ENCODE assay signal across 12 cellular contexts in genomic region chr14:100617715-100618693, GRCh38. TPM values are rescaled to one million over a fixed set of nuclear protein-coding genes. Genes with fewer than 3 reads are reported as not detected.
A peak's percentile ranks its signal among the peaks of the same experiment; 100 is the strongest.
DNase-seq lines count a peak whose midpoint lies in the region; ATAC-seq, FAIRE-seq and TF ChIP-seq lines count a peak whose summit lies in the region.
"Had no signal": no experiment of that assay in that cellular context is flagged by ENCODE, and none has a peak within 500 bp of the region (broad histone marks: within the 10 kb centered on the region; RNA-seq: fewer than 3 reads in every experiment).

No MANE protein-coding gene starts in this region.

- peak; percentile 14 for DNase-seq in SIG-M5 treated with dmso at 0.1 percent for 504 hours (lab: John Stamatoyannopoulos, UW; ENCODE audit: unreplicated experiment)
- no peak for DNase-seq in SIG-M5 (lab: John Stamatoyannopoulos, UW)
- peak in 44 of 51 donors; percentile 12 to 85 (median 62) for DNase-seq in hypothalamus (lab: John Stamatoyannopoulos, UW)
- peak in 43 of 49 donors; percentile 29 to 83 (median 63) for DNase-seq in substantia nigra (lab: John Stamatoyannopoulos, UW)
- no peak for DNase-seq in AG08395 (ENCODE audit: low spot score)
- DNase-seq in urothelium cell line (ENCODE audit: low spot score), result no peak
- DNase-seq: 8988T, erythroblast, PC-3 had no signal

- no peak for TF ChIP-seq CTCF in gastroesophageal sphincter (IDR thresholded peaks at IDR 0.05)

- TF ChIP-seq POLR2A in gastroesophageal sphincter (IDR thresholded peaks at IDR 0.05), result no peak

- no peak for FAIRE-seq in urothelium cell line (lab: Jason Lieb, UNC)

- no peak for TF ChIP-seq EP300 in gastroesophageal sphincter (IDR thresholded peaks at IDR 0.05)

- no peaks in the 10 kb centered on the region for H3K36me3 ChIP-seq in gastroesophageal sphincter
- H3K36me3 ChIP-seq: HAP-1 had no signal

- WGBS in gastroesophageal sphincter (ENCODE audit: low coverage in 1 of 2), 2 donors, result 52 to 66% methylated on average over 9 to 10 of the region's 24 CpGs

- peaks cover 24% of the 10 kb centered on the region for H3K27me3 ChIP-seq in gastroesophageal sphincter

- no peak overlapping the region for H3K4me3 ChIP-seq in gastroesophageal sphincter
- H3K4me3 ChIP-seq: HAP-1 had no signal

- no peak for ATAC-seq in gastroesophageal sphincter
- ATAC-seq: PC-3 had no signal

- no peaks in the 10 kb centered on the region for H3K9me3 ChIP-seq in gastroesophageal sphincter
- H3K9me3 ChIP-seq: HAP-1 had no signal

- H3K4me1 ChIP-seq in gastroesophageal sphincter, result peaks cover 0 to 29% (median 0%) of the 10 kb centered on the region in 3 donors
- H3K4me1 ChIP-seq: HAP-1 had no signal

- peak overlapping the region; percentile 42 for H3K27ac ChIP-seq in angular gyrus (ENCODE audit: low read depth, low read length)
- H3K27ac ChIP-seq in substantia nigra (ENCODE audit: low read depth, low read length, poor library complexity, severe bottlenecking), result peak overlapping the region; percentile 68
- no peak overlapping the region for H3K27ac ChIP-seq in gastroesophageal sphincter

RNA-seq across cellular contexts. Expression of gene BEGAIN, which starts 30.8 kb away (rescaled TPM):
- 1 to 10 TPM; 3.9 to 5.6 (median 4.2) TPM for total RNA-seq in gastroesophageal sphincter

Comparison
In these comparisons a context has a peak if more than half of its experiments do, and no peak if none do; other contexts are left out.
1. DNase-seq: peak in SIG-M5 treated with dmso at 0.1 percent for 504 hours (single experiment), hypothalamus (44 of 51) and substantia nigra (43 of 49); none in SIG-M5 (single experiment), AG08395 (single experiment) and urothelium cell line (single experiment).
2. H3K27ac ChIP-seq: peak in angular gyrus (single experiment) and substantia nigra (single experiment); none in gastroesophageal sphincter (0 of 4).